17 cellular contexts compared by ENCODE assay signal in the genomic region with DNA sequence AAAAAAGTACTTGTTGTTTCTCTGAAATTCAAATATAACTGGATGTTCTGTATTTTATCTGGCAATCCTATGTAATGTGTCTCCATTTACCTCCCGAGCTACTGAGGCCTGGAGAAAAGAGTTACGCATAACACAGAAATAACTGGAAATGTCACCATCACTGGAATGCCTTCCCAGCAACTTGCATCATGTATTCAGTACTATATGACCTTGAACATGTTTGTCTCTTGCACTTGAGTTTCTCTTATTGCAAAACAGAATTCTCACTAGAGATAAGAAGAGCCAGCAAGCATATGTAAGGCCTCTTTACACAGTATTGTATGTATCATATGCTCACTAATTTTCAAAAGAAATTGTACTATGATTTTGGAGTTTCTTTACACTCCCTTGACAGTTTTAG.
DNase-seq lines count a peak whose midpoint lies in the region; ATAC-seq and TF ChIP-seq lines count a peak whose summit lies in the region.
"Had no signal": no experiment of that assay in that cellular context is flagged by ENCODE, and none has a peak within 500 bp of the region (broad histone marks: within the 10 kb centered on the region; RNA-seq: fewer than 3 reads in every experiment).

No MANE protein-coding gene starts in this region.

- 0 out of 2 replicates have a peak overlapping the region, but pooled peaks have one; percentile 6 for H2AFZ ChIP-seq in GM23248
- H2AFZ ChIP-seq: PC-9 had no signal

- no peak overlapping the region for H3K4me2 ChIP-seq in GM23248 (ENCODE audit: unreplicated experiment)
- H3K4me2 ChIP-seq: PC-9 had no signal

- H3K9me3 ChIP-seq in GM23248 (ENCODE audit: low read depth), result no peaks in the 10 kb centered on the region
- H3K9me3 ChIP-seq in ovary, result no peaks in the 10 kb centered on the region

- H3K4me1 ChIP-seq in GM23248 (ENCODE audit: insufficient read depth) (no peaks in the 10 kb centered on the region), ovary (ENCODE audit: insufficient read depth) (peaks cover 7% of the 10 kb centered on the region)

- peak; percentile 99 for TF ChIP-seq EP300 in ovary (IDR thresholded peaks at IDR 0.05)

- H3K4me3 ChIP-seq in GM23248, result no peak overlapping the region
- H3K4me3 ChIP-seq in ovary, result no peak overlapping the region
- H3K4me3 ChIP-seq in H7 (ENCODE audit: insufficient read depth, low read depth, low read length), result no peak overlapping the region
- H3K4me3 ChIP-seq: PC-9 had no signal

- DNase-seq in GM23248, result no peak
- peak; percentile 96 for DNase-seq in amniotic epithelial cell (ENCODE audit: low read depth)
- DNase-seq in left cardiac atrium, result no peak
- DNase-seq in ovary, result peak in 1 of 5 donors; percentile 70
- no peak for DNase-seq in H7
- no peak for DNase-seq in GM03348 (ENCODE audit: low spot score)
- DNase-seq in activated T-cell treated with anti-CD3 and anti-CD28 coated beads, Interleukin-2, amount 50 U/mL, for 1 hour, result no peak
- DNase-seq: AML-193, GF-D8, IMR-90, Kasumi-1, MM.1S, NCI-H1105, NCI-H1694, NCI-H510A treated with DMSO at 0.1 percent for 48 hours, NCI-H82, PC-9 had no signal

- H3K9me2 ChIP-seq in GM23248 (ENCODE audit: insufficient read depth), result no peaks in the 10 kb centered on the region

- no peak for TF ChIP-seq CTCF in ovary (IDR thresholded peaks at IDR 0.05)

- H3K27me3 ChIP-seq in GM23248 (replicated peaks; ENCODE audit: insufficient read depth), result no peaks in the 10 kb centered on the region
- no peaks in the 10 kb centered on the region for H3K27me3 ChIP-seq in ovary
- no peaks in the 10 kb centered on the region for H3K27me3 ChIP-seq in H7 (ENCODE audit: control insufficient read depth, insufficient read depth, low read length)

- TF ChIP-seq POLR2A in ovary (IDR thresholded peaks at IDR 0.05), result no peak

- ATAC-seq in left cardiac atrium, result peak; percentile 30 to 59

- in situ Hi-C loops in GM23248 (cut with MboI), result no loop called here

- no peaks in the 10 kb centered on the region for H3F3A ChIP-seq in GM23248 (ENCODE audit: insufficient read depth)

- 75 to 76% methylated on average over 2 of the region's 2 CpGs for WGBS in GM23248 (ENCODE audit: low coverage in 1 of 2, low lambda C conversion rate in 2 of 2, missing lambda C conversion rate in 2 of 2), 2 experiments
- WGBS in ovary, 3 donors, result 13 to 21% (median 17%) methylated on average over 2 of the region's 2 CpGs

- no peaks in the 10 kb centered on the region for H4K20me1 ChIP-seq in GM23248 (ENCODE audit: insufficient read depth)

- H3K79me2 ChIP-seq in GM23248 (ENCODE audit: insufficient read depth), result no peaks in the 10 kb centered on the region

- intact Hi-C loops in left cardiac atrium (cut with DNase I), result no loop called here
- intact Hi-C loops in ovary (cut with DNase I), result no loop called here

- H3K27ac ChIP-seq in GM23248 (no peak overlapping the region), ovary (peak overlapping the region in 1 of 2 donors; percentile 76)
- H3K27ac ChIP-seq: PC-9 had no signal

- H3K36me3 ChIP-seq in GM23248 (ENCODE audit: low read depth) (no peaks in the 10 kb centered on the region), ovary (no peaks in the 10 kb centered on the region), H7 (replicated peaks; ENCODE audit: control insufficient read depth, insufficient read depth, low read length) (no peaks in the 10 kb centered on the region)

- H3K9ac ChIP-seq in GM23248, result no peak overlapping the region
